ENCODE assay signal across 12 cellular contexts in the genomic region with DNA sequence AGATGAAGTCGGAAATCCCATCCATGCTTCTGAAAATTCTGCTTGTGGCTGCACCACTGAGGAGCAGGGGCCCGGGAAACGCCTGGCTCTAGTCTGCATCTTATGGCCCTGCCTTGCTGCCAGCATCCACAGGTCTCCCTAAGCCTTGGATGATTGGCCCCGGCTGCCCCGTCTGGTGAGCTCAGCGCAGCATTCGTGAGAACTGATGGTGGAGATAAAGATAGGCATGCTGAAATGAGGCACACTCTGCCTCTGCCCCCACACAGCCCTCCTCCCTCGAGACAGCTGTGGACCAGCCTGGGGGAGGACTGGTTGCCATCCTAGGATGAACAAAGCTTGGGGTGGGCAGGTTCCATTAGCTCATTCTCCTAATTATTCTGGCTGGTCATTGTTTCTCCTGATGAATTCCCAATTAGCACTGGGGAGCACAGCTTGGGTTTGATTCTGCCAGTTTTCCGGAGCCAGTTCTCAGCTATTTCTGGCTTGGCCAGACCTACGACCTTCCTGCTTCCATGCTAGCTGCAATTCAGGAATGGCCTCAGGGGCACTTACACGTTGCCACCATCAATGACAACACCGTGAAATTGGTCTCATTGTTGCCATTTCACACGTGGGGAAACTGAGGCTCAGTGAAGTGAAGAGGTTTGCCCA.
DNase-seq lines count a peak whose midpoint lies in the region; FAIRE-seq and TF ChIP-seq lines count a peak whose summit lies in the region.
"Had no signal": no experiment of that assay in that cellular context is flagged by ENCODE, and none has a peak within 500 bp of the region (broad histone marks: within the 10 kb centered on the region; RNA-seq: fewer than 3 reads in every experiment).

No MANE protein-coding gene starts in this region.

- H3K79me2 ChIP-seq in OCI-LY7 (ENCODE audit: insufficient read depth, low read depth, low read length) (no peaks in the 10 kb centered on the region), H1 (ENCODE audit: control insufficient read depth in 1 of 2, insufficient read depth in 2 of 2, low read length in 2 of 2) (no peaks in the 10 kb centered on the region), osteoblast (ENCODE audit: insufficient read depth, low read length) (no peaks in the 10 kb centered on the region)

- H3K4me3 ChIP-seq in BE2C (ENCODE audit: low read depth, low read length) = no peak overlapping the region
- no peak overlapping the region for H3K4me3 ChIP-seq in OCI-LY7 (ENCODE audit: low read depth, low read length, poor library complexity, severe bottlenecking)
- H3K4me3 ChIP-seq in H1 (ENCODE audit: extremely low read depth in 1 of 4, insufficient read depth in 2 of 4, low read depth in 3 of 4, low read length in 4 of 4) = no peak overlapping the region
- no peak overlapping the region for H3K4me3 ChIP-seq in osteoblast (ENCODE audit: insufficient read depth, low read length)
- H3K4me3 ChIP-seq in Peyer's patch = no peak overlapping the region
- H3K4me3 ChIP-seq: transverse colon had no signal

- no peak overlapping the region for H3K23ac ChIP-seq in H1 (ENCODE audit: insufficient read length)

- H3K36me3 ChIP-seq in BE2C = no peaks in the 10 kb centered on the region
- peaks cover 14% of the 10 kb centered on the region; the same call in 1 of the 2 replicates for H3K36me3 ChIP-seq in OCI-LY7 (ENCODE audit: insufficient read depth, low read length)
- H3K36me3 ChIP-seq in H1 (ENCODE audit: control insufficient read depth in 2 of 4, insufficient read depth in 4 of 4, low read length in 3 of 4) = no peaks in the 10 kb centered on the region
- no peaks in the 10 kb centered on the region for H3K36me3 ChIP-seq in osteoblast (ENCODE audit: insufficient read depth, low read length)
- no peaks in the 10 kb centered on the region for H3K36me3 ChIP-seq in Peyer's patch
- H3K36me3 ChIP-seq: transverse colon had no signal

- peak; percentile 70 for DNase-seq in BE2C
- DNase-seq in OCI-LY7 (ENCODE audit: low spot score) = no peak
- no peak for DNase-seq in H1 (ENCODE audit: low read depth in 1 of 2, low spot score in 2 of 2)
- no peak for DNase-seq in osteoblast (ENCODE audit: insufficient read length, low spot score, missing footprints)
- no peak for DNase-seq in GOT3 (lab: John Stamatoyannopoulos, UW)
- no peak for DNase-seq in NCI-H1092 treated with DMSO at 0.1 percent for 48 hours (lab: John Stamatoyannopoulos, UW)
- DNase-seq in COLO829 (ENCODE audit: low spot score) = no peak
- no peak for DNase-seq in Peyer's patch
- DNase-seq: KG1, left colon, RPMI8226, transverse colon had no signal

- no peaks in the 10 kb centered on the region for H3K9me2 ChIP-seq in OCI-LY7 (ENCODE audit: insufficient read depth, low read length)

- no peak for TF ChIP-seq POLR2A in H1 (IDR thresholded peaks at IDR 0.05; ENCODE audit: control extremely low read depth in 1 of 2, low read depth in 2 of 2, low read length in 2 of 2)
- TF ChIP-seq POLR2A in Peyer's patch (IDR thresholded peaks at IDR 0.05) = no peak

- H4K8ac ChIP-seq in H1 (ENCODE audit: extremely low read depth, insufficient read depth, low read length) = no peak overlapping the region

- no peak overlapping the region for H3K18ac ChIP-seq in H1 (ENCODE audit: extremely low read depth, low read length)

- H3K23me2 ChIP-seq in H1 (ENCODE audit: low read depth, low read length) = no peaks in the 10 kb centered on the region; the same call in 1 of the 2 replicates

- H3K4me1 ChIP-seq in BE2C = peaks cover 17% of the 10 kb centered on the region
- peaks cover 85% of the 10 kb centered on the region for H3K4me1 ChIP-seq in OCI-LY7 (ENCODE audit: insufficient read depth, low read length, poor library complexity, severe bottlenecking)
- peaks cover 2 to 6% (median 4%) of the 10 kb centered on the region in 4 experiments; a peak in 4 of 7 replicates for H3K4me1 ChIP-seq in H1 (replicated peaks in 1 of 4; ENCODE audit: control insufficient read depth in 3 of 4, insufficient read depth in 4 of 4, low read length in 3 of 4)
- peaks cover 21% of the 10 kb centered on the region for H3K4me1 ChIP-seq in osteoblast (ENCODE audit: insufficient read depth, low read length)
- peaks cover 0 to 20% (median 7%) of the 10 kb centered on the region in 4 donors for H3K4me1 ChIP-seq in Peyer's patch

- no peak overlapping the region for H2BK12ac ChIP-seq in H1 (ENCODE audit: low read depth, low read length)

- peak overlapping the region; percentile 99 for H3K27ac ChIP-seq in OCI-LY7 (ENCODE audit: low read depth, low read length, poor library complexity, severe bottlenecking)
- H3K27ac ChIP-seq in H1 (ENCODE audit: low read depth, low read length) = no peak overlapping the region
- H3K27ac ChIP-seq in osteoblast (ENCODE audit: low read depth, low read length) = peak overlapping the region; percentile 53
- H3K27ac ChIP-seq in Peyer's patch = no peak overlapping the region

- H3K9me3 ChIP-seq in BE2C (no peaks in the 10 kb centered on the region), OCI-LY7 (ENCODE audit: low read length) (peaks cover 14% of the 10 kb centered on the region; the same call in 1 of the 2 replicates), H1 (ENCODE audit: insufficient read depth in 2 of 2, low read depth in 1 of 2, low read length in 1 of 2) (no peaks in the 10 kb centered on the region), osteoblast (ENCODE audit: low read depth, low read length) (peaks cover 4% of the 10 kb centered on the region), Peyer's patch (no peaks in the 10 kb centered on the region)
- H3K9me3 ChIP-seq: transverse colon had no signal

- FAIRE-seq in H1 (lab: Jason Lieb, UNC) = no peak

- TF ChIP-seq RAD21 in H1 (IDR thresholded peaks at IDR 0.05 in 1 of 2, conservative IDR thresholded peaks at IDR 0.05 in 1 of 2; ENCODE audit: low read depth in 2 of 2, low read length in 2 of 2) = no peak

- H4K91ac ChIP-seq in H1 (replicated peaks; ENCODE audit: insufficient read length, low read length) = no peak overlapping the region

- H2BK5ac ChIP-seq in H1 (ENCODE audit: low read depth, low read length) = no peak overlapping the region

- no peaks in the 10 kb centered on the region for H3K79me1 ChIP-seq in H1 (ENCODE audit: low read depth, low read length)

- H3K4me2 ChIP-seq in OCI-LY7 (ENCODE audit: low read length) (peak overlapping the region; percentile 70), H1 (ENCODE audit: insufficient read depth in 1 of 2, low read depth in 2 of 2, low read length in 2 of 2) (no peak overlapping the region), osteoblast (ENCODE audit: insufficient read depth, low read length) (no peak overlapping the region)

- no peak overlapping the region for H2BK120ac ChIP-seq in H1 (replicated peaks; ENCODE audit: low read depth, low read length)

- H4K20me1 ChIP-seq in OCI-LY7 (ENCODE audit: insufficient read depth, low read length) (no peaks in the 10 kb centered on the region), H1 (replicated peaks in 1 of 2; ENCODE audit: control insufficient read depth in 1 of 2, insufficient read depth in 2 of 2, low read length in 2 of 2) (no peaks in the 10 kb centered on the region), osteoblast (ENCODE audit: insufficient read depth, low read length) (no peaks in the 10 kb centered on the region)

- H2AK5ac ChIP-seq in H1 (ENCODE audit: low read depth, low read length) = no peak overlapping the region

- no peak overlapping the region for H2BK20ac ChIP-seq in H1 (ENCODE audit: low read length)

- no peak overlapping the region for H3K9ac ChIP-seq in H1 (replicated peaks in 1 of 4; ENCODE audit: extremely low read depth in 1 of 4, low read depth in 3 of 4, low read length in 3 of 4)

- no peak overlapping the region for H2BK15ac ChIP-seq in H1 (ENCODE audit: low read length)

- TF ChIP-seq CTCF in BE2C (IDR thresholded peaks at IDR 0.05; ENCODE audit: low read depth, low read length) = no peak
- TF ChIP-seq CTCF in OCI-LY7 (conservative IDR thresholded peaks at IDR 0.05; ENCODE audit: low read length) = no peak
- no peak for TF ChIP-seq CTCF in H1 (IDR thresholded peaks at IDR 0.05; ENCODE audit: control extremely low read depth in 1 of 3, insufficient read depth in 1 of 3, low read depth in 1 of 3, low read length in 3 of 3)
- TF ChIP-seq CTCF in osteoblast (IDR thresholded peaks at IDR 0.05; ENCODE audit: extremely low read depth, low read depth, low read length) = no peak
- no peak for TF ChIP-seq CTCF in Peyer's patch (IDR thresholded peaks at IDR 0.05)

- H3K56ac ChIP-seq in H1 (replicated peaks; ENCODE audit: insufficient read length, low read depth, low read length) = no peak overlapping the region

- intact Hi-C loops in OCI-LY7 (cut with micrococcal nuclease; ENCODE audit: unreplicated experiment) = loop anchor here (10.0 kb wide), 1 partner anchor 211 kb away; the partner anchor contains the start of gene BOD1

- H4K5ac ChIP-seq in H1 (ENCODE audit: insufficient read length, low read depth, low read length) = no peak overlapping the region

- WGBS in H1 (ENCODE audit: extremely low coverage in 1 of 2, insufficient coverage in 1 of 2, insufficient read length in 1 of 2, insufficient replicate concordance in 2 of 2, low coverage in 1 of 2, low lambda C conversion rate in 2 of 2, missing lambda C conversion rate in 1 of 2), 2 experiments = 92% methylated on average over 13 of the region's 13 CpGs; no CpG with 5 or more reads in 1 of the 2 experiments

- POLR2A ChIA-PET in OCI-LY7 (lab: Charles Lee) (interaction anchor here (0.6 to 11.4 kb wide), 13 partner anchors 10 to 1813 kb away, joined by 3 to 122 read pairs (median 4); no protein-coding TSS in a partner anchor), H1 (lab: Charles Lee; ENCODE audit: partially characterized antibody) (interaction anchor here (0.6 to 1.0 kb wide), 2 partner anchors 23 to 523 kb away, joined by 3 read pairs; no protein-coding TSS in a partner anchor)

- peak overlapping the region; percentile 78; the same call in 1 of the 2 replicates for H2AFZ ChIP-seq in OCI-LY7 (ENCODE audit: low read length)
- 0 out of 2 replicates have a peak overlapping the region, but pooled peaks have one; percentile 12 for H2AFZ ChIP-seq in H1 (ENCODE audit: low read length)
- H2AFZ ChIP-seq in osteoblast (ENCODE audit: low read length) = no peak overlapping the region

- no peaks in the 10 kb centered on the region for H3K27me3 ChIP-seq in BE2C
- H3K27me3 ChIP-seq in H1 (replicated peaks in 1 of 4; ENCODE audit: control insufficient read depth in 3 of 4, extremely low read depth in 1 of 4, insufficient read depth in 3 of 4, low read length in 3 of 4) = no peaks in the 10 kb centered on the region; a peak in 1 of 7 replicates
- no peaks in the 10 kb centered on the region for H3K27me3 ChIP-seq in osteoblast (ENCODE audit: insufficient read depth, low read length)
- no peaks in the 10 kb centered on the region for H3K27me3 ChIP-seq in Peyer's patch
- H3K27me3 ChIP-seq: transverse colon had no signal

- no peak for TF ChIP-seq EP300 in H1 (IDR thresholded peaks at IDR 0.05; ENCODE audit: borderline replicate concordance in 1 of 2, low read depth in 2 of 2, low read length in 2 of 2)

- H3K14ac ChIP-seq in H1 (ENCODE audit: insufficient read length) = no peak overlapping the region

- CTCF ChIA-PET in OCI-LY7 (lab: Charles Lee; ENCODE audit: unreplicated experiment) (interaction anchor here (0.8 to 1.5 kb wide), 4 partner anchors 10 to 207 kb away, joined by 3 to 6 read pairs (median 4); no protein-coding TSS in a partner anchor), H1 (lab: Charles Lee; ENCODE audit: partially characterized antibody) (interaction anchor here (0.6 to 2.6 kb wide), 6 partner anchors 10 to 145 kb away, joined by 3 to 10 read pairs (median 4); no protein-coding TSS in a partner anchor)

- no peak overlapping the region for H3K4ac ChIP-seq in H1 (replicated peaks; ENCODE audit: insufficient read length, low read depth, low read length)

- BruUV-seq in OCI-LY7 (replicated peaks; lab: Mats Ljungman, UMichigan) = no TSS peak

Comparison
In these comparisons a context has a peak if more than half of its experiments do, and no peak if none do; other contexts are left out.
1. H3K27ac ChIP-seq: peak in OCI-LY7 (single experiment) and osteoblast (single experiment); none in H1 (single experiment) and Peyer's patch (0 of 4).